In genomic region chrX:1212532-1212931, GRCh38 we compare ENCODE assay signal across 1 cellular context.
TF ChIP-seq lines count a peak whose summit lies in the region.

Gene CRLF2 (minus strand): TSS chrX:1212649. CDS start chrX:1212634, 15 bp downstream.

TF ChIP-seq in HEK293, 187 proteins besides CTCF, POLR2A, EP300 and RAD21 (continued from another document):
- peak; percentile 37; the same call in 1 of the 2 replicates for TF ChIP-seq PATZ1 (tag by site-specific recombination; IDR thresholded peaks at IDR 0.05)
